Comparison of ENCODE assay signal across 1 cellular context in the genomic region with DNA sequence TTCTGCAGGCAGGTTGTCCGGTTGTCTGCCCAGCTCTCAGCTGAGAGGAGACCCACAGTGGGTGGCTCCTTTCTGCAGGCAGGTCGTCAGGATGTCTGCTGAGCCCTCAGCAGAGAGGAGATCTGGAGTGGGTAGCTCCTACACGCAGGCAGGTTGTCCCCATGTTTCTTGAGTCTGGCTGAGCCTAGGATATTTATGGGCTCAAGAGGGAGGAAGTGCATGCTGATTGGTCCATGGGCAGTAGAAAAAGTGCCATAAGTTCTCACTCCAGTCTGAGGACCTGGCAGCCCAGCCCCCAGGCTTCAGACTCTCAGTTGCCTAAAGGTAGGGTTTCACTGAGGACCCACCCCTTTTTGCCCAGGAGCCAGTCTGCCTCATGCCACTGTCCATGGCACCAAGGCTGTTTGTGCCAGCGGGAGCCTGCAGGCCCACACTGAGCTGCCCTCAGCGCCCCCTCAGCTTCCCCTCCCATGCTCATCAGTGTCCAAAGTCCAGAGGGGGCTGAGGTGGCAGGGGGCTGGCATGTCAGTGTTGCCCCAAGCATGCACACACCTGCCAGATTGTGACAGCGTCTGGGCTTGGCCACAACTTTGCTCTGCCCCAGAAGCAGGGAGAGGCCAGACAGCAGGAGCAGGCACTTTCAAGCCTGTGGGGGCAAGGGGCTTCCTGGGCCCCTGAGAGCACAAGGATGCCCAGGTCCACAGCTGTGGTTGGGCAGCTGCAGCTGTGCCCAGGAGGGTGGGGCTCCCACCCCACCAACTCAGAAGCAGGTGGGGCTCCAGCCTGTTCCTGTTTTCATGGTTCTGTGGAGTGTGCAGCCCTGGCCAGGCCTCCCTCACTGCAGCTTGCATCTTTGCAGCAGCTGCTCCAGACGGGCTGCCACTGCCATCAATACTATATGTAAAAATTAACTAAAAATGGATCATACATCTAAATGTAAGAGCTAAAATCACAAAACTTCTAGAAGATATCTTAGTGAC.
A peak's percentile ranks its signal among the peaks of the same experiment; 100 is the strongest.
TF ChIP-seq lines count a peak whose summit lies in the region.

No MANE protein-coding gene starts in this region.

TF ChIP-seq in K562, 482 proteins besides CTCF, POLR2A, EP300 and RAD21:
- TF ChIP-seq TSC22D4 (tag; IDR thresholded peaks at IDR 0.05) (no peak), MAFG (tag; conservative IDR thresholded peaks at IDR 0.05) (no peak), ZNF239 (CRISPR knock-in tag; IDR thresholded peaks at IDR 0.05) (no peak), RBM15 (IDR thresholded peaks at IDR 0.05; ENCODE audit: insufficient read depth, low read length) (no peak), CREB1 (IDR thresholded peaks at IDR 0.05) (no peak), CREB1 (CRISPR knock-in tag; IDR thresholded peaks at IDR 0.05) (no peak), ZNF717 (CRISPR knock-in tag; IDR thresholded peaks at IDR 0.05) (no peak), PTTG1 (tag; IDR thresholded peaks at IDR 0.05; ENCODE audit: low read depth) (no peak), SPI1 (IDR thresholded peaks at IDR 0.05; ENCODE audit: borderline replicate concordance, low read depth, low read length) (peak; percentile 54; the same call in 1 of the 2 replicates), ZNF121 (CRISPR knock-in tag; conservative IDR thresholded peaks at IDR 0.05) (no peak), CBX3 (IDR thresholded peaks at IDR 0.05; ENCODE audit: borderline replicate concordance in 1 of 2, low read length in 2 of 2) (peak in 1 of 2 experiments; percentile 32; a peak in 1 of 3 replicates), LCOR (CRISPR knock-in tag; IDR thresholded peaks at IDR 0.05) (no peak), ZKSCAN8 (CRISPR knock-in tag; IDR thresholded peaks at IDR 0.05) (no peak)
- TF ChIP-seq, protein P1, sequence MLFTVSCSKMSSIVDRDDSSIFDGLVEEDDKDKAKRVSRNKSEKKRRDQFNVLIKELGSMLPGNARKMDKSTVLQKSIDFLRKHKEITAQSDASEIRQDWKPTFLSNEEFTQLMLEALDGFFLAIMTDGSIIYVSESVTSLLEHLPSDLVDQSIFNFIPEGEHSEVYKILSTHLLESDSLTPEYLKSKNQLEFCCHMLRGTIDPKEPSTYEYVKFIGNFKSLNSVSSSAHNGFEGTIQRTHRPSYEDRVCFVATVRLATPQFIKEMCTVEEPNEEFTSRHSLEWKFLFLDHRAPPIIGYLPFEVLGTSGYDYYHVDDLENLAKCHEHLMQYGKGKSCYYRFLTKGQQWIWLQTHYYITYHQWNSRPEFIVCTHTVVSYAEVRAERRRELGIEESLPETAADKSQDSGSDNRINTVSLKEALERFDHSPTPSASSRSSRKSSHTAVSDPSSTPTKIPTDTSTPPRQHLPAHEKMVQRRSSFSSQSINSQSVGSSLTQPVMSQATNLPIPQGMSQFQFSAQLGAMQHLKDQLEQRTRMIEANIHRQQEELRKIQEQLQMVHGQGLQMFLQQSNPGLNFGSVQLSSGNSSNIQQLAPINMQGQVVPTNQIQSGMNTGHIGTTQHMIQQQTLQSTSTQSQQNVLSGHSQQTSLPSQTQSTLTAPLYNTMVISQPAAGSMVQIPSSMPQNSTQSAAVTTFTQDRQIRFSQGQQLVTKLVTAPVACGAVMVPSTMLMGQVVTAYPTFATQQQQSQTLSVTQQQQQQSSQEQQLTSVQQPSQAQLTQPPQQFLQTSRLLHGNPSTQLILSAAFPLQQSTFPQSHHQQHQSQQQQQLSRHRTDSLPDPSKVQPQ (CRISPR knock-in tag; IDR thresholded peaks at IDR 0.05; ENCODE audit: borderline replicate concordance): no peak
